ENCODE assay signal across 8 cellular contexts in genomic region chr16:89506113-89506504, GRCh38. TPM values are rescaled to one million over a fixed set of nuclear protein-coding genes. Genes with fewer than 3 reads are reported as not detected.
A peak's percentile ranks its signal among the peaks of the same experiment; 100 is the strongest.
DNase-seq lines count a peak whose midpoint lies in the region; ATAC-seq, FAIRE-seq and TF ChIP-seq lines count a peak whose summit lies in the region.

No MANE protein-coding gene starts in this region.

- H3K36me3 ChIP-seq in heart left ventricle (peaks cover 0 to 12% (median 8%) of the 10 kb centered on the region in 9 donors), spleen (peaks cover under 1 to 10% (median 7%) of the 10 kb centered on the region in 6 donors), HAP-1 (replicated peaks) (peaks cover 17% of the 10 kb centered on the region)

- H3K27ac ChIP-seq in heart left ventricle (peak overlapping the region; percentile 89 to 100 (median 97)), spleen (peak overlapping the region in 7 of 8 donors; percentile 83 to 97 (median 94))

- H3K9me3 Mint-ChIP-seq in IgD-negative memory B cell: no peaks in the 10 kb centered on the region
- H3K9me3 Mint-ChIP-seq in activated naive CD4-positive, alpha-beta T cell treated with anti-CD3 and anti-CD28 coated beads, Interleukin-2, amount 50 U/mL, for 72 hours: no peaks in the 10 kb centered on the region

- 36 to 40% (median 38%) methylated on average over 4 of the region's 4 CpGs for WGBS in heart left ventricle, 4 donors
- 58 to 85% (median 68%) methylated on average over 4 of the region's 4 CpGs for WGBS in spleen, 5 donors

- peak overlapping the region; percentile 57 to 93 (median 90) for H3K27ac Mint-ChIP-seq in IgD-negative memory B cell
- peak overlapping the region; percentile 56 to 90 for H3K27ac Mint-ChIP-seq in activated naive CD4-positive, alpha-beta T cell treated with anti-CD3 and anti-CD28 coated beads, Interleukin-2, amount 50 U/mL, for 72 hours

- ATAC-seq in activated naive CD4-positive, alpha-beta T cell treated with anti-CD3 and anti-CD28 coated beads, Interleukin-2, amount 50 U/mL, for 72 hours: no peak
- peak; percentile 5 to 50 (median 34) for ATAC-seq in heart left ventricle

- no peak for DNase-seq in activated naive CD4-positive, alpha-beta T cell treated with anti-CD3 and anti-CD28 coated beads, Interleukin-2, amount 50 U/mL, for 72 hours (ENCODE audit: low spot score in 2 of 2)
- DNase-seq in heart left ventricle (peak in 4 of 5 donors; percentile 38 to 74 (median 50)), spleen (no peak), NOMO-1 treated with dmso at 0.1 percent for 144 hours (lab: John Stamatoyannopoulos, UW; ENCODE audit: unreplicated experiment) (no peak), HAP-1 (ENCODE audit: low spot score in 2 of 2) (no peak), frontal cortex (ENCODE audit: low spot score in 2 of 2) (no peak), NCI-H1417 treated with DMSO at 0.1 percent for 48 hours (lab: John Stamatoyannopoulos, UW) (no peak)

- no peaks in the 10 kb centered on the region for H3K27me3 Mint-ChIP-seq in IgD-negative memory B cell

- no peak for FAIRE-seq in frontal cortex (lab: Jason Lieb, UNC)

- H3K4me1 Mint-ChIP-seq in IgD-negative memory B cell: peaks cover 16 to 21% (median 21%) of the 10 kb centered on the region in 3 donors

- peak overlapping the region; percentile 58 to 90 (median 82) for H3K4me3 Mint-ChIP-seq in IgD-negative memory B cell

- in situ Hi-C loops in HAP-1 (cut with MboI; ENCODE audit: low sequenced_read_pairs): no loop called here

- H3K27me3 ChIP-seq in heart left ventricle (no peaks in the 10 kb centered on the region), spleen (replicated peaks in 1 of 7) (no peaks in the 10 kb centered on the region), HAP-1 (ENCODE audit: low read depth) (no peaks in the 10 kb centered on the region)

- TF ChIP-seq CTCF in heart left ventricle (IDR thresholded peaks at IDR 0.05) (no peak), spleen (IDR thresholded peaks at IDR 0.05 in 8 of 11, conservative IDR thresholded peaks at IDR 0.05 in 3 of 11) (no peak)

- peaks cover 2% of the 10 kb centered on the region for H3K36me3 Mint-ChIP-seq in IgD-negative memory B cell
- no peaks in the 10 kb centered on the region for H3K36me3 Mint-ChIP-seq in activated naive CD4-positive, alpha-beta T cell treated with anti-CD3 and anti-CD28 coated beads, Interleukin-2, amount 50 U/mL, for 72 hours

- H3K4me1 ChIP-seq in heart left ventricle (peaks cover 4 to 54% (median 41%) of the 10 kb centered on the region in 12 donors), spleen (peaks cover 23 to 57% (median 49%) of the 10 kb centered on the region in 6 donors), HAP-1 (peaks cover 10% of the 10 kb centered on the region)

- H3K9me3 ChIP-seq in heart left ventricle (no peaks in the 10 kb centered on the region), spleen (no peaks in the 10 kb centered on the region), HAP-1 (no peaks in the 10 kb centered on the region; the same call in 1 of the 2 replicates)

- TF ChIP-seq POLR2A in heart left ventricle (IDR thresholded peaks at IDR 0.05): no peak
- no peak for TF ChIP-seq POLR2A in spleen (IDR thresholded peaks at IDR 0.05)

- H3K4me3 ChIP-seq in heart left ventricle (peak overlapping the region in 7 of 12 donors; percentile 1 to 90 (median 24)), spleen (peak overlapping the region in 5 of 8 donors; percentile 9 to 62 (median 27)), HAP-1 (no peak overlapping the region)

- intact Hi-C loops in heart left ventricle (cut with DNase I) (loop anchor here (2.0 to 10.0 kb wide), 8 partner anchors 56 to 264 kb away; partner anchors contain the start of gene RPL13 (in 1 of the 10)), spleen (cut with DNase I; ENCODE audit: low total_unique reads) (no loop called here)

RNA-seq across cellular contexts. Expression of gene SPG7, which starts 2.1 kb away (rescaled TPM):
- polyA plus RNA-seq in IgD-negative memory B cell (47.0 TPM), heart left ventricle (100 to 1,000 TPM in 1 of 2 donors, 10 to 100 TPM in 1; 92.4 to 101 TPM), spleen (100 to 1,000 TPM in 2 of 3 donors, 10 to 100 TPM in 1; 64.5 to 189 (median 135) TPM)
- 100 to 1,000 TPM in 1 of 2 donors, 10 to 100 TPM in 1; 97.7 to 114 TPM for total RNA-seq in activated naive CD4-positive, alpha-beta T cell treated with anti-CD3 and anti-CD28 coated beads, Interleukin-2, amount 50 U/mL, for 72 hours
- total RNA-seq in heart left ventricle (100 to 1,000 TPM in 4 of 9 donors, 10 to 100 TPM in 5; 84.0 to 168 (median 95.9) TPM), spleen (100 to 1,000 TPM in 6 of 7 donors, 10 to 100 TPM in 1; 90.4 to 260 (median 153) TPM), frontal cortex (84.8 TPM)

RNA-seq across cellular contexts. Expression of gene ANKRD11, which starts 15.7 kb away (rescaled TPM):
- polyA plus RNA-seq in IgD-negative memory B cell: 11.6 TPM
- total RNA-seq in activated naive CD4-positive, alpha-beta T cell treated with anti-CD3 and anti-CD28 coated beads, Interleukin-2, amount 50 U/mL, for 72 hours: 100 to 1,000 TPM; 130 to 165 TPM
- 100 to 1,000 TPM in 1 of 9 donors, 10 to 100 TPM in 8; 53.6 to 123 (median 67.7) TPM for total RNA-seq in heart left ventricle
- 10 to 100 TPM; 53.9 to 80.8 TPM for polyA plus RNA-seq in heart left ventricle
- 100 to 1,000 TPM; 105 to 203 (median 136) TPM for total RNA-seq in spleen
- 10 to 100 TPM; 29.0 to 60.0 (median 37.8) TPM for polyA plus RNA-seq in spleen
- total RNA-seq in frontal cortex: 27.7 TPM

RNA-seq across cellular contexts. Expression of gene RPL13, which starts 54.4 kb away (rescaled TPM):
- polyA plus RNA-seq in IgD-negative memory B cell: 6,684 TPM
- 1,000 to 10,000 TPM; 2,832 to 2,975 TPM for total RNA-seq in activated naive CD4-positive, alpha-beta T cell treated with anti-CD3 and anti-CD28 coated beads, Interleukin-2, amount 50 U/mL, for 72 hours
- 1,000 to 10,000 TPM in 6 of 9 donors, 100 to 1,000 TPM in 3; 701 to 3,315 (median 1,152) TPM for total RNA-seq in heart left ventricle
- polyA plus RNA-seq in heart left ventricle: 1,000 to 10,000 TPM; 2,775 to 5,500 TPM
- total RNA-seq in spleen: 1,000 to 10,000 TPM; 2,154 to 6,842 (median 2,799) TPM
- polyA plus RNA-seq in spleen: over 10,000 TPM; 13,171 to 16,278 (median 14,011) TPM
- total RNA-seq in frontal cortex: 1,545 TPM

Comparison
In these comparisons a context has a peak if more than half of its experiments do, and no peak if none do; other contexts are left out.
1. ATAC-seq: peak in heart left ventricle (4 of 4); none in activated naive CD4-positive, alpha-beta T cell treated with anti-CD3 and anti-CD28 coated beads, Interleukin-2, amount 50 U/mL, for 72 hours (0 of 2).
2. DNase-seq: peak in heart left ventricle (4 of 5); none in activated naive CD4-positive, alpha-beta T cell treated with anti-CD3 and anti-CD28 coated beads, Interleukin-2, amount 50 U/mL, for 72 hours (0 of 2), spleen (single experiment), NOMO-1 treated with dmso at 0.1 percent for 144 hours (single experiment), HAP-1 (0 of 2), frontal cortex (0 of 2) and NCI-H1417 treated with DMSO at 0.1 percent for 48 hours (single experiment).